ENCODE assay signal across 8 cellular contexts in genomic region chr7:4613855-4614548, GRCh38.
DNase-seq lines count a peak whose midpoint lies in the region; ATAC-seq, FAIRE-seq and TF ChIP-seq lines count a peak whose summit lies in the region.

No MANE protein-coding gene starts in this region.

- H3K9me3 Mint-ChIP-seq in brain: peaks cover 0 to 1% (median 0%) of the 10 kb centered on the region in 5 experiments

- H3K4me1 ChIP-seq in iPS-20b (ENCODE audit: insufficient read depth, low read length) (peaks cover 11% of the 10 kb centered on the region; the same call in 1 of the 2 replicates), skeletal muscle tissue (ENCODE audit: control insufficient read depth in 3 of 3, insufficient read depth in 3 of 3, low read length in 3 of 3) (peaks cover 14 to 20% (median 16%) of the 10 kb centered on the region in 3 donors)

- TF ChIP-seq POLR2A in H54 (IDR thresholded peaks at IDR 0.05; ENCODE audit: low read depth, low read length): no peak

- no peaks in the 10 kb centered on the region for H3K36me3 Mint-ChIP-seq in brain

- H3K9me3 ChIP-seq in iPS-20b (ENCODE audit: insufficient read depth, low read depth, low read length) (no peaks in the 10 kb centered on the region), skeletal muscle tissue (ENCODE audit: control insufficient read depth in 3 of 3, low read length in 3 of 3) (no peaks in the 10 kb centered on the region)

- TF ChIP-seq CTCF in brain (conservative IDR thresholded peaks at IDR 0.05): no peak

- H3K36me3 ChIP-seq in iPS-20b (ENCODE audit: insufficient read depth, low read depth, low read length): no peaks in the 10 kb centered on the region
- H3K36me3 ChIP-seq in skeletal muscle tissue (ENCODE audit: control insufficient read depth in 3 of 3, insufficient read depth in 3 of 3, low read length in 3 of 3): no peaks in the 10 kb centered on the region

- peak overlapping the region in 1 of 5 experiments; percentile 54 for H3K4me3 Mint-ChIP-seq in brain

- peak overlapping the region in 4 of 5 experiments; percentile 14 to 88 (median 85) for H3K27ac Mint-ChIP-seq in brain

- no peaks in the 10 kb centered on the region for H3K27me3 ChIP-seq in iPS-20b (ENCODE audit: insufficient read depth, low read length)
- no peaks in the 10 kb centered on the region for H3K27me3 ChIP-seq in skeletal muscle tissue (ENCODE audit: control insufficient read depth in 3 of 3, insufficient read depth in 3 of 3, low read length in 3 of 3)

- H3K27ac ChIP-seq in iPS-20b (ENCODE audit: low read length) (peak overlapping the region; percentile 25), skeletal muscle tissue (ENCODE audit: low read depth, low read length) (peak overlapping the region; percentile 87)

- H3K27me3 Mint-ChIP-seq in brain: peaks cover 5% of the 10 kb centered on the region

- ATAC-seq in GM21526 (IDR thresholded peaks at IDR 0.05; ENCODE audit: low FRiP score, unreplicated experiment) (no peak), HG03342 (IDR thresholded peaks at IDR 0.05; ENCODE audit: unreplicated experiment) (no peak)

- H3K9ac ChIP-seq in iPS-20b (ENCODE audit: low read depth, low read length) (peak overlapping the region; percentile 52; the same call in 1 of the 2 replicates), skeletal muscle tissue (ENCODE audit: low read depth in 1 of 3, low read length in 3 of 3) (peak overlapping the region; percentile 55 to 87 (median 86))

- peak; percentile 57 for DNase-seq in H54 (ENCODE audit: insufficient read length, low spot score)
- no peak for DNase-seq in stimulated activated CD8-positive, alpha-beta memory T cell treated with anti-CD3 and anti-CD28 coated beads, Interleukin-4, amount 100 ng/mL, for 48 hours
- DNase-seq in NCI-H510A (lab: John Stamatoyannopoulos, UW): no peak

- no peak for FAIRE-seq in H54 (lab: Jason Lieb, UNC)

- H3K4me3 ChIP-seq in iPS-20b (ENCODE audit: low read length): peak overlapping the region; percentile 55; the same call in 1 of the 2 replicates
- H3K4me3 ChIP-seq in skeletal muscle tissue (ENCODE audit: low read length in 3 of 3): peak overlapping the region; percentile 65 to 68 (median 65)

- H3K4me1 Mint-ChIP-seq in brain: peaks cover 13% of the 10 kb centered on the region
